1 cellular context compared by ENCODE assay signal in genomic region chr14:91333640-91334039, GRCh38.
A peak's percentile ranks its signal among the peaks of the same experiment; 100 is the strongest.
TF ChIP-seq lines count a peak whose summit lies in the region.

No MANE protein-coding gene starts in this region.

TF ChIP-seq in GM12878, 131 proteins besides CTCF, POLR2A, EP300 and RAD21 (continued from another document and continues in another):
- 0 out of 2 replicates have a peak, but pooled peaks have one; percentile 40 for TF ChIP-seq IRF4 (IDR thresholded peaks at IDR 0.05; ENCODE audit: low read depth, low read length)
- no peak for TF ChIP-seq SMC3 (IDR thresholded peaks at IDR 0.05; ENCODE audit: borderline replicate concordance, low read length)
- no peak for TF ChIP-seq PRDM15 (CRISPR knock-in tag; IDR thresholded peaks at IDR 0.05)
- TF ChIP-seq NFYA (IDR thresholded peaks at IDR 0.05; ENCODE audit: borderline replicate concordance, low read depth, low read length): no peak
- TF ChIP-seq ATF3 (IDR thresholded peaks at IDR 0.05; ENCODE audit: borderline replicate concordance, extremely low read depth, low read depth, low read length): no peak
- peak; percentile 51; the same call in 1 of the 2 replicates for TF ChIP-seq BCL11A (IDR thresholded peaks at IDR 0.05; ENCODE audit: low read depth, low read length)
- no peak for TF ChIP-seq PBX3 (IDR thresholded peaks at IDR 0.05; ENCODE audit: insufficient replicate concordance, low read depth, low read length)
- TF ChIP-seq RUNX3 (IDR thresholded peaks at IDR 0.05; ENCODE audit: low read length): peak; percentile 88
- no peak for TF ChIP-seq NKRF (conservative IDR thresholded peaks at IDR 0.05)
- no peak for TF ChIP-seq ZBTB40 (IDR thresholded peaks at IDR 0.05; ENCODE audit: borderline replicate concordance)
- TF ChIP-seq POLR2AphosphoS5 (IDR thresholded peaks at IDR 0.05; ENCODE audit: low read length): no peak
- TF ChIP-seq CHD4 (IDR thresholded peaks at IDR 0.05): no peak
- no peak for TF ChIP-seq CUX1 (IDR thresholded peaks at IDR 0.05; ENCODE audit: insufficient replicate concordance, low read depth, low read length)
- no peak for TF ChIP-seq BHLHE40 (IDR thresholded peaks at IDR 0.05; ENCODE audit: borderline replicate concordance in 1 of 2, low read depth in 2 of 2, low read length in 1 of 2)
- TF ChIP-seq ZNF687 (IDR thresholded peaks at IDR 0.05): no peak
- TF ChIP-seq USF2 (IDR thresholded peaks at IDR 0.05; ENCODE audit: borderline replicate concordance, low read depth, low read length): no peak
- no peak for TF ChIP-seq ZBTB11 (CRISPR knock-in tag; IDR thresholded peaks at IDR 0.05)
- TF ChIP-seq JUND (IDR thresholded peaks at IDR 0.05; ENCODE audit: low read depth, low read length): no peak
- TF ChIP-seq SMARCA5 (IDR thresholded peaks at IDR 0.05): no peak
- no peak for TF ChIP-seq NRF1 (conservative IDR thresholded peaks at IDR 0.05; ENCODE audit: low read depth, low read length)
- no peak for TF ChIP-seq PKNOX1 (IDR thresholded peaks at IDR 0.05)
- TF ChIP-seq SREBF1 (IDR thresholded peaks at IDR 0.05; ENCODE audit: low read length): no peak
